Comparison of ENCODE assay signal across 21 cellular contexts in genomic region chr12:111344254-111344875, GRCh38.
"Had no signal": no experiment of that assay in that cellular context is flagged by ENCODE, and none has a peak within 500 bp of the region (broad histone marks: within the 10 kb centered on the region; RNA-seq: fewer than 3 reads in every experiment).

No MANE protein-coding gene starts in this region.

- DNase-seq: dermis blood vessel endothelial cell; dorsolateral prefrontal cortex; effector CD4-positive, alpha-beta T cell; effector memory CD4-positive, alpha-beta T cell; foreskin keratinocyte; heart left ventricle; hypothalamus; immature natural killer cell; islet precursor cell; kidney; left cardiac atrium; left lung; left ventricle myocardium superior; lower lobe of right lung; mesenchymal stem cell; mucosa of descending colon had no signal

- ATAC-seq: foreskin keratinocyte, gastroesophageal sphincter, heart left ventricle, left cardiac atrium, left lung, left ventricle myocardium superior, lower lobe of right lung, mucosa of descending colon had no signal

- H2AFZ ChIP-seq: hepatocyte had no signal

- H3K79me2 ChIP-seq: hepatocyte had no signal

- H3K27ac ChIP-seq: coronary artery, dorsolateral prefrontal cortex, esophagus muscularis mucosa, foreskin keratinocyte, gastroesophageal sphincter, heart left ventricle, hepatocyte, left lung, lower lobe of right lung had no signal

- H3K4me1 ChIP-seq: esophagus muscularis mucosa, foreskin keratinocyte, gastroesophageal sphincter, heart left ventricle, left lung, lower lobe of right lung had no signal

- H3K27ac Mint-ChIP-seq: immature natural killer cell, mesothelial cell of epicardium had no signal

- H3K27me3 ChIP-seq: dorsolateral prefrontal cortex, esophagus muscularis mucosa, gastroesophageal sphincter, heart left ventricle, hepatocyte, left lung had no signal

- H3K4me1 Mint-ChIP-seq: immature natural killer cell, mesothelial cell of epicardium had no signal

- H3K4me2 ChIP-seq: hepatocyte had no signal

- H3K36me3 Mint-ChIP-seq: immature natural killer cell had no signal

- H3K4me3 Mint-ChIP-seq: immature natural killer cell, mesothelial cell of epicardium had no signal

- H3K36me3 ChIP-seq: esophagus muscularis mucosa, gastroesophageal sphincter, heart left ventricle, left lung, lower lobe of right lung had no signal

- H3K4me3 ChIP-seq: coronary artery, dorsolateral prefrontal cortex, esophagus muscularis mucosa, gastroesophageal sphincter, heart left ventricle, hepatocyte, left lung, lower lobe of right lung, mucosa of descending colon had no signal
